In the genomic region with DNA sequence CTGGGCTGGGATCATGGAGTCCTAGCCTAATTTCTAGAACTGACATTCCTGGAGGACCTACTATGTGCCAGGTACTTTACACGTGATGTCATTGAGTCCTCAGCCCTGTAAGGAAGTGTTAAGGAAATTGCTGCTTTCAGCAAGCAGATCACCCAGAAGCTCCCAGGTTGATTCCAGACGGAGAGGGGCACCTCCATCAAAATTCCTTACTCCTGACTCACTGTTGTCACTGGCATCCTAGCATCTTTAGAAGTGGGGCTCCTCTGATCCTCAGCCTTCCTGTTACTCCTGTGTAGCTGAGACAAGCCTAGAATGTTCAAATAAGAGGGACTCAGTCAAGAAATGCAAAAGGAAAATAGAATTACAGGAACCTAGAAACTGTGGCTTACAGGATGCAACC, we compare ENCODE assay signal across 16 cellular contexts.
DNase-seq lines count a peak whose midpoint lies in the region; ATAC-seq and TF ChIP-seq lines count a peak whose summit lies in the region.
"Had no signal": no experiment of that assay in that cellular context is flagged by ENCODE, and none has a peak within 500 bp of the region (broad histone marks: within the 10 kb centered on the region; RNA-seq: fewer than 3 reads in every experiment).

No MANE protein-coding gene starts in this region.

- H3K36me3 ChIP-seq in RWPE2 (ENCODE audit: low read depth) (no peaks in the 10 kb centered on the region), hepatocyte (replicated peaks; ENCODE audit: insufficient read depth, low read depth) (no peaks in the 10 kb centered on the region), left ventricle myocardium inferior (no peaks in the 10 kb centered on the region)
- H3K36me3 ChIP-seq: heart left ventricle, prostate gland had no signal

- peaks cover 3% of the 10 kb centered on the region for H3K4me1 ChIP-seq in RWPE2 (ENCODE audit: insufficient read depth, poor library complexity, severe bottlenecking)
- H3K4me1 ChIP-seq in hepatocyte (ENCODE audit: insufficient read depth), result peaks cover 3% of the 10 kb centered on the region
- no peaks in the 10 kb centered on the region for H3K4me1 ChIP-seq in left ventricle myocardium inferior
- H3K4me1 ChIP-seq: heart left ventricle, prostate gland had no signal

- no peaks in the 10 kb centered on the region for H4K20me1 ChIP-seq in hepatocyte (ENCODE audit: insufficient read depth, poor library complexity, severe bottlenecking)

- peak; percentile 71 for ATAC-seq in RWPE2 (ENCODE audit: low read depth)
- ATAC-seq in HG02981 (IDR thresholded peaks at IDR 0.05; ENCODE audit: unreplicated experiment), result no peak
- ATAC-seq: effector memory CD8-positive, alpha-beta T cell; heart left ventricle had no signal

- intact Hi-C loops in left ventricle myocardium inferior (cut with micrococcal nuclease), result no loop called here

- H3K4me3 ChIP-seq in RWPE2 (ENCODE audit: severe bottlenecking), result no peak overlapping the region
- H3K4me3 ChIP-seq in hepatocyte, result no peak overlapping the region
- H3K4me3 ChIP-seq in left ventricle myocardium inferior, result no peak overlapping the region
- H3K4me3 ChIP-seq: heart left ventricle, prostate gland had no signal

- no peak overlapping the region for H3K4me2 ChIP-seq in hepatocyte

- no peak for TF ChIP-seq CTCF in RWPE2 (IDR thresholded peaks at IDR 0.05; ENCODE audit: poor library complexity, severe bottlenecking)
- TF ChIP-seq CTCF in hepatocyte (IDR thresholded peaks at IDR 0.05; ENCODE audit: poor library complexity), result no peak
- no peak for TF ChIP-seq CTCF in left ventricle myocardium inferior (IDR thresholded peaks at IDR 0.05; ENCODE audit: borderline replicate concordance)

- H3K9me3 ChIP-seq in RWPE2 (ENCODE audit: severe bottlenecking), result no peaks in the 10 kb centered on the region
- no peaks in the 10 kb centered on the region for H3K9me3 ChIP-seq in hepatocyte (ENCODE audit: low read depth)
- no peaks in the 10 kb centered on the region for H3K9me3 ChIP-seq in left ventricle myocardium inferior (replicated peaks)
- H3K9me3 ChIP-seq: prostate gland had no signal

- H2AFZ ChIP-seq in hepatocyte, result no peak overlapping the region

- H3K27me3 ChIP-seq in RWPE2 (ENCODE audit: insufficient read depth, poor library complexity, severe bottlenecking) (no peaks in the 10 kb centered on the region), hepatocyte (no peaks in the 10 kb centered on the region), left ventricle myocardium inferior (ENCODE audit: low read depth) (no peaks in the 10 kb centered on the region)
- H3K27me3 ChIP-seq: heart left ventricle had no signal

- H3K27ac ChIP-seq in RWPE2 (ENCODE audit: poor library complexity, severe bottlenecking) (no peak overlapping the region), hepatocyte (no peak overlapping the region), left ventricle myocardium inferior (replicated peaks) (no peak overlapping the region)
- H3K27ac ChIP-seq: heart left ventricle, prostate gland had no signal

- no peaks in the 10 kb centered on the region for H3K79me2 ChIP-seq in hepatocyte

- no peaks in the 10 kb centered on the region for H3K9me2 ChIP-seq in hepatocyte (replicated peaks; ENCODE audit: insufficient read depth)

- 17% methylated on average over 2 of the region's 2 CpGs for WGBS in hepatocyte (ENCODE audit: low lambda C conversion rate, missing lambda C conversion rate)

- peak; percentile 77 for DNase-seq in A172 (ENCODE audit: low spot score)
- peak; percentile 19 for DNase-seq in HS-5 (ENCODE audit: low read depth)
- DNase-seq in RWPE2 (ENCODE audit: low spot score), result no peak
- DNase-seq in hepatocyte (ENCODE audit: low spot score), result peak; percentile 19
- DNase-seq in NCI-H2081 (lab: John Stamatoyannopoulos, UW), result no peak
- no peak for DNase-seq in activated CD4-positive, CD25-positive, alpha-beta regulatory T cell treated with anti-CD3 and anti-CD28 coated beads, Interleukin-2, amount 50 U/mL, for 72 hours
- no peak for DNase-seq in left ventricle myocardium inferior
- DNase-seq: 8988T; activated CD4-positive, alpha-beta T cell treated with anti-CD3 and anti-CD28 coated beads, Interleukin-2, amount 50 U/mL, for 1 hour; activated naive CD4-positive, alpha-beta T cell treated with Interleukin-2 at 50 U/mL for 16 hours; C1 segment of cervical spinal cord; effector memory CD8-positive, alpha-beta T cell; GF-D8; heart left ventricle had no signal

Comparison
In these comparisons a context has a peak if more than half of its experiments do, and no peak if none do; other contexts are left out.
1. DNase-seq: peak in A172 (single experiment), HS-5 (single experiment) and hepatocyte (single experiment); none in RWPE2 (single experiment), NCI-H2081 (0 of 2), activated CD4-positive, CD25-positive, alpha-beta regulatory T cell treated with anti-CD3 and anti-CD28 coated beads, Interleukin-2, amount 50 U/mL, for 72 hours (single experiment) and left ventricle myocardium inferior (single experiment).